In the genomic region with DNA sequence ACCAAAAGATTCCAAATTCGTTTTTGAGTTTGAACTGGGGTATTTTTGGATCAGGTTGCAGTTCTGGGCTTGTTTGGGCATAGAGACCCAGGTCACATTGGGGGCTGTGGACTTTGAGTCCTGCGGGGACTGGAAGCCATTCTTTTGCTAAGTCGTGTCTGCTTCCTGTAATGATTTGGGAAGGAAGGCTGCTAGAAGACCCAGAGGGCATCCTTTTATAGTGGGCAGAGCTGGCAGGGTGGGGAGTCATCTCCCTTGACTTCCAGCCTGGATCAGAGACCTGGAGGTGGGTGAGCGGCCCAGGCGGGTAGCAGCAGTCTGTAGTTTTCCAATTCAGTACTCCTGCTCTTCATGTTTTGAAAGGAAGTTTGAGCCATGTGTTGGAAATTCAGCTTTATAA, we compare ENCODE assay signal across 23 cellular contexts. TPM values are rescaled to one million over a fixed set of nuclear protein-coding genes. Genes with fewer than 3 reads are reported as not detected.
A peak's percentile ranks its signal among the peaks of the same experiment; 100 is the strongest.
DNase-seq lines count a peak whose midpoint lies in the region; ATAC-seq and TF ChIP-seq lines count a peak whose summit lies in the region.
"Had no signal": no experiment of that assay in that cellular context is flagged by ENCODE, and none has a peak within 500 bp of the region (broad histone marks: within the 10 kb centered on the region; RNA-seq: fewer than 3 reads in every experiment).

No MANE protein-coding gene starts in this region.

- H3K9me3 Mint-ChIP-seq in activated CD8-positive, alpha-beta memory T cell treated with anti-CD3 and anti-CD28 coated beads, Interleukin-2, amount 10 ng/mL, durations not matched to agents 7 days and 5 days (ENCODE audit: low read depth) = peaks cover 2% of the 10 kb centered on the region
- peaks cover 11% of the 10 kb centered on the region for H3K9me3 Mint-ChIP-seq in MCF 10A (ENCODE audit: unreplicated experiment)

- H3K27me3 Mint-ChIP-seq in activated CD8-positive, alpha-beta memory T cell treated with anti-CD3 and anti-CD28 coated beads, Interleukin-2, amount 10 ng/mL, durations not matched to agents 7 days and 5 days = peaks cover 7% of the 10 kb centered on the region
- no peaks in the 10 kb centered on the region for H3K27me3 Mint-ChIP-seq in MCF 10A (ENCODE audit: insufficient read depth, unreplicated experiment)
- H3K27me3 Mint-ChIP-seq: type B pancreatic cell had no signal

- TF ChIP-seq CTCF in MCF 10A (IDR thresholded peaks at IDR 0.05; ENCODE audit: unreplicated experiment) = no peak
- TF ChIP-seq CTCF in thoracic aorta (IDR thresholded peaks at IDR 0.05) = no peak
- no peak for TF ChIP-seq CTCF in transverse colon (IDR thresholded peaks at IDR 0.05)

- H3K4me3 Mint-ChIP-seq in activated CD8-positive, alpha-beta memory T cell treated with anti-CD3 and anti-CD28 coated beads, Interleukin-2, amount 10 ng/mL, durations not matched to agents 7 days and 5 days = no peak overlapping the region
- H3K4me3 Mint-ChIP-seq in MCF 10A (ENCODE audit: unreplicated experiment) = no peak overlapping the region
- H3K4me3 Mint-ChIP-seq: activated naive CD8-positive, alpha-beta T cell treated with anti-CD3 and anti-CD28 coated beads, Interleukin-2, amount 10 ng/mL, durations not matched to agents 7 days and 5 days; type B pancreatic cell had no signal

- H3K9me3 ChIP-seq in iPS-20b (ENCODE audit: insufficient read depth, low read depth, low read length) (peaks cover 9% of the 10 kb centered on the region; the same call in 1 of the 2 replicates), thoracic aorta (peaks cover 5% of the 10 kb centered on the region), transverse colon (peaks cover 0 to 8% of the 10 kb centered on the region in 2 donors)

- H3K4me3 ChIP-seq in iPS-20b (ENCODE audit: low read length) = 0 out of 2 replicates have a peak overlapping the region, but pooled peaks have one; percentile 2
- peak overlapping the region; percentile 8 for H3K4me3 ChIP-seq in thoracic aorta
- H3K4me3 ChIP-seq in transverse colon = no peak overlapping the region

- peaks cover 14% of the 10 kb centered on the region for H3K4me1 Mint-ChIP-seq in activated CD8-positive, alpha-beta memory T cell treated with anti-CD3 and anti-CD28 coated beads, Interleukin-2, amount 10 ng/mL, durations not matched to agents 7 days and 5 days
- H3K4me1 Mint-ChIP-seq in MCF 10A (ENCODE audit: insufficient read depth, unreplicated experiment) = peaks cover 6% of the 10 kb centered on the region

- TF ChIP-seq EP300 in transverse colon (IDR thresholded peaks at IDR 0.05; ENCODE audit: low read depth) = no peak

- H3K27me3 ChIP-seq in iPS-20b (ENCODE audit: insufficient read depth, low read length) = no peaks in the 10 kb centered on the region
- no peaks in the 10 kb centered on the region for H3K27me3 ChIP-seq in thoracic aorta (replicated peaks; ENCODE audit: insufficient read depth)
- H3K27me3 ChIP-seq in transverse colon = no peaks in the 10 kb centered on the region
- H3K27me3 ChIP-seq: BE2C, foreskin keratinocyte had no signal

- peaks cover 1% of the 10 kb centered on the region for H3K36me3 Mint-ChIP-seq in activated CD8-positive, alpha-beta memory T cell treated with anti-CD3 and anti-CD28 coated beads, Interleukin-2, amount 10 ng/mL, durations not matched to agents 7 days and 5 days
- no peaks in the 10 kb centered on the region for H3K36me3 Mint-ChIP-seq in MCF 10A (ENCODE audit: insufficient read depth, unreplicated experiment)

- CTCF ChIA-PET in activated CD8-positive, alpha-beta memory T cell treated with anti-CD3 and anti-CD28 coated beads, Interleukin-2, amount 10 ng/mL, durations not matched to agents 7 days and 5 days (lab: Charles Lee) = no interaction called here
- CTCF ChIA-PET in MCF 10A (lab: Yijun Ruan, JAX) = interaction anchor here (0.7 kb wide), 1 partner anchor 55 kb away, joined by 4 read pairs; no protein-coding TSS in a partner anchor

- peaks cover 22% of the 10 kb centered on the region for H3K4me1 ChIP-seq in iPS-20b (ENCODE audit: insufficient read depth, low read length)
- H3K4me1 ChIP-seq in thoracic aorta (ENCODE audit: control insufficient read depth in 1 of 2, low read depth in 2 of 2) = peaks cover 9 to 58% of the 10 kb centered on the region in 2 donors
- H3K4me1 ChIP-seq in transverse colon = peaks cover 0 to 38% (median 3%) of the 10 kb centered on the region in 4 donors
- H3K4me1 ChIP-seq: BE2C had no signal

- H3K36me3 ChIP-seq in iPS-20b (ENCODE audit: insufficient read depth, low read depth, low read length) (peaks cover 14% of the 10 kb centered on the region; the same call in 1 of the 2 replicates), thoracic aorta (no peaks in the 10 kb centered on the region), transverse colon (no peaks in the 10 kb centered on the region)
- H3K36me3 ChIP-seq: WERI-Rb-1 had no signal

- no peak for TF ChIP-seq POLR2A in transverse colon (IDR thresholded peaks at IDR 0.05)

- no peak overlapping the region for H3K9ac ChIP-seq in iPS-20b (ENCODE audit: low read depth, low read length)
- H3K9ac ChIP-seq: SK-N-SH had no signal

- in situ Hi-C loops in transverse colon (cut with MboI; ENCODE audit: low pct_ligation_motif_present in 1 of 4, low pct_unique_long_range_greater_than_20kb in 1 of 4, low sequenced_read_pairs in 3 of 4) = no loop called here

- H3K27ac ChIP-seq in iPS-20b (ENCODE audit: low read length) (no peak overlapping the region), thoracic aorta (no peak overlapping the region), transverse colon (no peak overlapping the region)
- H3K27ac ChIP-seq: foreskin keratinocyte, WERI-Rb-1 had no signal

- peak; percentile 22 for DNase-seq in activated CD8-positive, alpha-beta memory T cell treated with anti-CD3 and anti-CD28 coated beads, Interleukin-2, amount 10 ng/mL, durations not matched to agents 7 days and 5 days
- no peak for DNase-seq in activated CD8-positive, alpha-beta memory T cell treated with anti-CD3 and anti-CD28 coated beads, Interleukin-2, amount 50 U/mL, for 4 hours
- DNase-seq in MCF 10A (ENCODE audit: unreplicated experiment) (no peak), thoracic aorta (ENCODE audit: low spot score) (no peak), transverse colon (no peak)
- DNase-seq: activated CD8-positive, alpha-beta memory T cell treated with anti-CD3 and anti-CD28 coated beads, Interleukin-2, amount 50 U/mL, for 48 hours; activated naive CD8-positive, alpha-beta T cell treated with anti-CD3 and anti-CD28 coated beads, Interleukin-2, amount 10 ng/mL, durations not matched to agents 7 days and 5 days; BE2C; DND-41; erythroblast; foreskin keratinocyte; NCI-H1092; NCI-H187 treated with DMSO at 0.1 percent for 48 hours; NCI-H69; RPMI8226; SK-N-SH; stimulated activated CD8-positive, alpha-beta memory T cell treated with anti-CD3 and anti-CD28 coated beads, Interleukin-4, amount 100 ng/mL, for 48 hours; WERI-Rb-1 had no signal

- WGBS in transverse colon (ENCODE audit: low coverage in 1 of 2), 2 donors = 81 to 86% methylated on average over 5 of the region's 5 CpGs

- no TSS peak for BruUV-seq in MCF 10A (replicated peaks; lab: Mats Ljungman, UMichigan)

- no peak for ATAC-seq in activated CD8-positive, alpha-beta memory T cell treated with anti-CD3 and anti-CD28 coated beads, Interleukin-2, amount 10 ng/mL, durations not matched to agents 7 days and 5 days
- ATAC-seq in thoracic aorta (ENCODE audit: insufficient number of reproducible peaks, low FRiP score, low read depth) (no peak), GM18861 (IDR thresholded peaks at IDR 0.05; ENCODE audit: unreplicated experiment) (no peak), HG02970 (IDR thresholded peaks at IDR 0.05; ENCODE audit: low FRiP score, unreplicated experiment) (no peak)
- ATAC-seq: foreskin keratinocyte had no signal

- intact Hi-C loops in MCF 10A (cut with micrococcal nuclease) (no loop called here), transverse colon (cut with DNase I; ENCODE audit: low total_unique reads) (no loop called here)

- POLR2A ChIA-PET in MCF 10A (lab: Yijun Ruan, JAX) = no interaction called here

- no peak overlapping the region for H3K27ac Mint-ChIP-seq in activated CD8-positive, alpha-beta memory T cell treated with anti-CD3 and anti-CD28 coated beads, Interleukin-2, amount 10 ng/mL, durations not matched to agents 7 days and 5 days
- H3K27ac Mint-ChIP-seq in MCF 10A (ENCODE audit: low read depth, unreplicated experiment) = peak overlapping the region; percentile 75
- H3K27ac Mint-ChIP-seq: activated T-helper 2 cell treated with anti-CD3 and anti-CD28 coated beads, Interferon-gamma antibody, Interleukin-2, Interleukin-4, amounts not matched to agents 10 μg/mL and 5 μg/mL and 100 μg/mL, durations not matched to agents 14 hours and 24 hours and 36 hours; type B pancreatic cell had no signal

RNA-seq across cellular contexts. Expression of gene ZNF618, which starts 11.3 kb away (rescaled TPM):
- under 1 TPM; 0.54 to 0.79 TPM for total RNA-seq in activated CD8-positive, alpha-beta memory T cell treated with anti-CD3 and anti-CD28 coated beads, Interleukin-2, amount 10 ng/mL, durations not matched to agents 7 days and 5 days
- total RNA-seq in MCF 10A (2022) (4.8 and 6.6 TPM in 2 replicates), thoracic aorta (10 to 100 TPM; 16.6 to 24.9 TPM), transverse colon (1 to 10 TPM; 2.2 to 8.6 (median 4.0) TPM)

Comparison
In these comparisons a context has a peak if more than half of its experiments do, and no peak if none do; other contexts are left out.
1. H3K4me3 ChIP-seq: peak in iPS-20b (single experiment) and thoracic aorta (single experiment); none in transverse colon (0 of 4).